Comparison of ENCODE assay signal across 10 cellular contexts in the genomic region with DNA sequence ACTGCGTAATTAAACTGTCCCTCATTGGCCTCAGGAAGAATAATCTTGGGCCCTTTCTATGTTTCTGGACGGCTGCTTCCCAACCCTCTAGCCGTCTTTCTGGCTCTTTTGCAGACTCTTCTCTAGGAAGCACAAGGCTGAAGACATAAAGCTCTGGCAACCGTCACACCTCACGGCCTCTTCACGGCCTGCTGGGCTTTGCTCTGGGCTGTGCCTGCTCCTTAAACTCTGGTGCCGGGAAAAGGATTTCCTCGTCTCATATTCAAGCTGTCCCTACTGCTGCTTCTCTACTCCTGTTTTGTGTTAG. TPM values are rescaled to one million over a fixed set of nuclear protein-coding genes. Genes with fewer than 3 reads are reported as not detected.
DNase-seq lines count a peak whose midpoint lies in the region; ATAC-seq, FAIRE-seq and TF ChIP-seq lines count a peak whose summit lies in the region.
"Had no signal": no experiment of that assay in that cellular context is flagged by ENCODE, and none has a peak within 500 bp of the region (broad histone marks: within the 10 kb centered on the region; RNA-seq: fewer than 3 reads in every experiment).

No MANE protein-coding gene starts in this region.

- POLR2A ChIA-PET in GM12878 (lab: Charles Lee) = interaction anchor here (0.9 to 4.6 kb wide), 10 partner anchors 10 to 50 kb away, joined by 3 to 72 read pairs (median 11); a partner anchor contains a TSS

- ATAC-seq in GM12878 (peak; percentile 54), HG03135 (IDR thresholded peaks at IDR 0.05; ENCODE audit: unreplicated experiment) (no peak), HG02870 (IDR thresholded peaks at IDR 0.05; ENCODE audit: unreplicated experiment) (no peak)

- H3K4me3 Mint-ChIP-seq in activated naive CD4-positive, alpha-beta T cell treated with anti-CD3 and anti-CD28 coated beads, Interleukin-2, amount 50 U/mL, for 24 hours = peak overlapping the region; percentile 91

- no TSS peak for BruUV-seq in GM12878 (replicated peaks; lab: Mats Ljungman, UMichigan)

- H3K4me2 ChIP-seq in GM12878 (ENCODE audit: control insufficient read depth, insufficient read depth) = peak overlapping the region; percentile 100

- no peaks in the 10 kb centered on the region for H3K27me3 Mint-ChIP-seq in activated naive CD4-positive, alpha-beta T cell treated with anti-CD3 and anti-CD28 coated beads, Interleukin-2, amount 50 U/mL, for 24 hours

- peaks cover 40% of the 10 kb centered on the region for H3K79me2 ChIP-seq in GM12878 (ENCODE audit: control insufficient read depth, insufficient read depth, low read length)

- peaks cover 0 to 4% of the 10 kb centered on the region in 2 experiments; a peak in 2 of 4 replicates for H3K36me3 ChIP-seq in GM12878 (ENCODE audit: control insufficient read depth in 2 of 2, insufficient read depth in 2 of 2, low read length in 1 of 2)
- no peaks in the 10 kb centered on the region for H3K36me3 ChIP-seq in uterus

- peak overlapping the region; percentile 77 for H2AFZ ChIP-seq in GM12878 (ENCODE audit: control insufficient read depth, low read depth, low read length)

- no peak for DNase-seq in activated naive CD4-positive, alpha-beta T cell treated with anti-CD3 and anti-CD28 coated beads, Interleukin-2, amount 50 U/mL, for 16 hours
- no peak for DNase-seq in GM12878 (ENCODE audit: low read depth, low spot score)
- DNase-seq in uterus = peak in 1 of 2 donors; percentile 20
- no peak for DNase-seq in A172 (ENCODE audit: low spot score)

- no peaks in the 10 kb centered on the region for H4K20me1 ChIP-seq in GM12878 (ENCODE audit: control insufficient read depth, insufficient read depth)

- no peak for FAIRE-seq in GM12878 (lab: Jason Lieb, UNC)
- FAIRE-seq: TTC549 had no signal

- in situ Hi-C loops in GM12878 (cut with MboI) = no loop called here

- CTCF ChIA-PET in GM12878 (lab: Yijun Ruan, JAX) = interaction anchor here (1.0 to 6.8 kb wide), 17 partner anchors 10 to 170 kb away, joined by 3 to 76 read pairs (median 9); a partner anchor contains a TSS

- TF ChIP-seq RAD21 in GM12878 (IDR thresholded peaks at IDR 0.05; ENCODE audit: insufficient read depth, low read depth, low read length) = no peak

- SMC1A ChIA-PET in GM12878 (lab: Charles Lee; ENCODE audit: uncharacterized antibody, unreplicated experiment) = interaction anchor here (1.0 to 16.0 kb wide), 14 partner anchors 8 to 141 kb away, joined by 3 to 512 read pairs (median 9); a partner anchor contains a TSS

- TF ChIP-seq POLR2A in GM12878 (IDR thresholded peaks at IDR 0.05; ENCODE audit: low read depth, low read length) (peak; percentile 15), uterus (IDR thresholded peaks at IDR 0.05) (no peak)

- H3K27me3 ChIP-seq in GM12878 (replicated peaks in 1 of 2; ENCODE audit: control insufficient read depth in 2 of 2, insufficient read depth in 2 of 2, low read length in 1 of 2) = no peaks in the 10 kb centered on the region
- no peaks in the 10 kb centered on the region for H3K27me3 ChIP-seq in mononuclear cell (ENCODE audit: insufficient read depth, low read length)
- no peaks in the 10 kb centered on the region for H3K27me3 ChIP-seq in uterus

- peaks cover 22% of the 10 kb centered on the region for H3K4me1 ChIP-seq in GM12878 (ENCODE audit: control insufficient read depth, insufficient read depth, low read length)
- H3K4me1 ChIP-seq in mononuclear cell (ENCODE audit: insufficient read depth, low read length) = peaks cover 56% of the 10 kb centered on the region
- H3K4me1 ChIP-seq in uterus = peaks cover 6 to 20% of the 10 kb centered on the region in 2 donors

- H3K27ac ChIP-seq in GM12878 (ENCODE audit: control insufficient read depth, insufficient read depth) (peak overlapping the region; percentile 91), uterus (peak overlapping the region; percentile 68 to 89)
- H3K27ac ChIP-seq: C4-2B had no signal

- H3K9ac ChIP-seq in GM12878 (ENCODE audit: control insufficient read depth, insufficient read depth, low read length) = peak overlapping the region; percentile 79

- TF ChIP-seq CTCF in GM12878 (IDR thresholded peaks at IDR 0.05 in 2 of 3, conservative IDR thresholded peaks at IDR 0.05 in 1 of 3; ENCODE audit: control insufficient read depth in 2 of 3, extremely low read depth in 1 of 3, insufficient read depth in 1 of 3, low read depth in 3 of 3, low read length in 3 of 3) = no peak
- TF ChIP-seq CTCF in uterus (IDR thresholded peaks at IDR 0.05) = no peak

- H3K27ac Mint-ChIP-seq in activated naive CD4-positive, alpha-beta T cell treated with anti-CD3 and anti-CD28 coated beads, Interleukin-2, amount 50 U/mL, for 24 hours = peak overlapping the region; percentile 97

- peaks cover 80% of the 10 kb centered on the region for H3K4me1 Mint-ChIP-seq in activated naive CD4-positive, alpha-beta T cell treated with anti-CD3 and anti-CD28 coated beads, Interleukin-2, amount 50 U/mL, for 24 hours

- RAD21 ChIA-PET in GM12878 (lab: Charles Lee; ENCODE audit: unreplicated experiment) = interaction anchor here (0.8 to 5.5 kb wide), 14 partner anchors 10 to 171 kb away, joined by 3 to 137 read pairs (median 11); a partner anchor contains a TSS

- intact Hi-C loops in GM12878 (cut with micrococcal nuclease; ENCODE audit: unreplicated experiment) (loop anchor here (2.0 kb wide), 1 partner anchor 37 kb away; a partner anchor contains a TSS), uterus (cut with DNase I; ENCODE audit: low total_unique reads) (no loop called here)

- H3K9me3 ChIP-seq in GM12878 (replicated peaks; ENCODE audit: control insufficient read depth, insufficient read depth, low read length) (no peaks in the 10 kb centered on the region), mononuclear cell (ENCODE audit: low read depth, low read length) (no peaks in the 10 kb centered on the region), uterus (no peaks in the 10 kb centered on the region)

- TF ChIP-seq EP300 in GM12878 (IDR thresholded peaks at IDR 0.05; ENCODE audit: borderline replicate concordance in 1 of 2, control insufficient read depth in 1 of 2, low read depth in 2 of 2, low read length in 2 of 2) = no peak

- WGBS in GM12878 (ENCODE audit: insufficient coverage, insufficient replicate concordance, low lambda C conversion rate, missing lambda C conversion rate) = under 1% methylated on average over 8 of the region's 8 CpGs

- H3K4me3 ChIP-seq in GM12878 = peak overlapping the region; percentile 84
- peak overlapping the region; percentile 67 for H3K4me3 ChIP-seq in mononuclear cell (ENCODE audit: low read length)
- peak overlapping the region; percentile 2 to 5 for H3K4me3 ChIP-seq in uterus

- peaks cover 6% of the 10 kb centered on the region for H3K36me3 Mint-ChIP-seq in activated naive CD4-positive, alpha-beta T cell treated with anti-CD3 and anti-CD28 coated beads, Interleukin-2, amount 50 U/mL, for 24 hours

- no peaks in the 10 kb centered on the region for H3K9me3 Mint-ChIP-seq in activated naive CD4-positive, alpha-beta T cell treated with anti-CD3 and anti-CD28 coated beads, Interleukin-2, amount 50 U/mL, for 24 hours

TF ChIP-seq in GM12878, 131 proteins besides CTCF, POLR2A, EP300 and RAD21 (continues in another document):
- no peak for TF ChIP-seq STAT1 (conservative IDR thresholded peaks at IDR 0.05)
- TF ChIP-seq IKZF1 (conservative IDR thresholded peaks at IDR 0.05) = 0 out of 2 replicates have a peak, but pooled peaks have one; percentile 31
- 0 out of 4 replicates have a peak, but pooled peaks of 1 of the 2 experiments have one; percentile 16 for TF ChIP-seq IKZF2 (IDR thresholded peaks at IDR 0.05)
- TF ChIP-seq, protein P1, sequence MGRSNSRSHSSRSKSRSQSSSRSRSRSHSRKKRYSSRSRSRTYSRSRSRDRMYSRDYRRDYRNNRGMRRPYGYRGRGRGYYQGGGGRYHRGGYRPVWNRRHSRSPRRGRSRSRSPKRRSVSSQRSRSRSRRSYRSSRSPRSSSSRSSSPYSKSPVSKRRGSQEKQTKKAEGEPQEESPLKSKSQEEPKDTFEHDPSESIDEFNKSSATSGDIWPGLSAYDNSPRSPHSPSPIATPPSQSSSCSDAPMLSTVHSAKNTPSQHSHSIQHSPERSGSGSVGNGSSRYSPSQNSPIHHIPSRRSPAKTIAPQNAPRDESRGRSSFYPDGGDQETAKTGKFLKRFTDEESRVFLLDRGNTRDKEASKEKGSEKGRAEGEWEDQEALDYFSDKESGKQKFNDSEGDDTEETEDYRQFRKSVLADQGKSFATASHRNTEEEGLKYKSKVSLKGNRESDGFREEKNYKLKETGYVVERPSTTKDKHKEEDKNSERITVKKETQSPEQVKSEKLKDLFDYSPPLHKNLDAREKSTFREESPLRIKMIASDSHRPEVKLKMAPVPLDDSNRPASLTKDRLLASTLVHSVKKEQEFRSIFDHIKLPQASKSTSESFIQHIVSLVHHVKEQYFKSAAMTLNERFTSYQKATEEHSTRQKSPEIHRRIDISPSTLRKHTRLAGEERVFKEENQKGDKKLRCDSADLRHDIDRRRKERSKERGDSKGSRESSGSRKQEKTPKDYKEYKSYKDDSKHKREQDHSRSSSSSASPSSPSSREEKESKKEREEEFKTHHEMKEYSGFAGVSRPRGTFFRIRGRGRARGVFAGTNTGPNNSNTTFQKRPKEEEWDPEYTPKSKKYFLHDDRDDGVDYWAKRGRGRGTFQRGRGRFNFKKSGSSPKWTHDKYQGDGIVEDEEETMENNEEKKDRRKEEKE (IDR thresholded peaks at IDR 0.05) = no peak
- TF ChIP-seq BCL11A (IDR thresholded peaks at IDR 0.05; ENCODE audit: low read depth, low read length) = no peak
- TF ChIP-seq TBL1XR1 (IDR thresholded peaks at IDR 0.05; ENCODE audit: low read depth, low read length) = no peak
- TF ChIP-seq YBX1 (IDR thresholded peaks at IDR 0.05) = no peak
- TF ChIP-seq EED (IDR thresholded peaks at IDR 0.05; ENCODE audit: low read depth) = peak; percentile 52

RNA-seq across cellular contexts. Expression of a gene that starts 36.0 kb away (rescaled TPM):
- 126 and 131 TPM in 2 replicates for total RNA-seq in GM12878 (2013; cell fraction: nucleolus; rRNA removed)
- total RNA-seq in GM12878 (2014; rRNA removed) (23.9 and 25.2 TPM in 2 replicates), GM12878 (2014; rRNA removed; fragmentation: Illumina TruSeq; extraction: Trizol) (52.1 and 57.1 TPM in 2 replicates), GM12878 (2021) (135 and 141 TPM in 2 replicates), mononuclear cell (126 TPM), uterus (10 to 100 TPM; 12.3 to 61.9 (median 26.3) TPM)
- polyA plus RNA-seq in GM12878 (2011; ENCODE audit: low read depth) = 45.3 TPM
- polyA plus RNA-seq in GM12878 (2011; rRNA removed) (96.8 and 110 TPM in 2 replicates), GM12878 (2014; fragmentation: Illumina TruSeq; extraction: Trizol) (185 and 188 TPM in 2 replicates), GM12878 (2014; fragmentation: Nextera tagmentation; extraction: Ambion mirVana) (10 to 100 TPM; 23.1 to 28.6 TPM), GM12878 (2014; rRNA removed) (66.7 and 68.8 TPM in 2 replicates), GM12878 (2016; fragmentation: Nextera tagmentation; extraction: Ambion mirVana) (10 to 100 TPM; 71.2 to 77.5 TPM)
- 103 and 160 TPM in 2 replicates for polyA plus RNA-seq in GM12878 (2011; cell fraction: cytosol; rRNA removed)
- polyA plus RNA-seq in GM12878 (2011; cell fraction: nucleus; rRNA removed) = 112 and 138 TPM in 2 replicates
- 115 and 116 TPM in 2 replicates for polyA plus RNA-seq in GM12878 (2012)
- polyA minus RNA-seq in GM12878 (2011; rRNA and poly(A)+ RNA removed) = 114 and 136 TPM in 2 replicates
- 56.0 and 63.3 TPM in 2 replicates for polyA minus RNA-seq in GM12878 (2011; cell fraction: cytosol; rRNA and poly(A)+ RNA removed)
- 84.1 and 152 TPM in 2 replicates for polyA minus RNA-seq in GM12878 (2011; cell fraction: nucleus; rRNA and poly(A)+ RNA removed)
- 8.1 and 8.6 TPM in 2 replicates for total RNA-seq in A172 (2014; rRNA removed; shearing (Covaris generic))

Comparison
In these comparisons a context has a peak if more than half of its experiments do, and no peak if none do; other contexts are left out.
1. H3K4me3 ChIP-seq: peak in every context shown above with its lines; median percentile 84 in GM12878; 67 in mononuclear cell; 4 in uterus.